Comparison of ENCODE assay signal across 20 cellular contexts in the genomic region with DNA sequence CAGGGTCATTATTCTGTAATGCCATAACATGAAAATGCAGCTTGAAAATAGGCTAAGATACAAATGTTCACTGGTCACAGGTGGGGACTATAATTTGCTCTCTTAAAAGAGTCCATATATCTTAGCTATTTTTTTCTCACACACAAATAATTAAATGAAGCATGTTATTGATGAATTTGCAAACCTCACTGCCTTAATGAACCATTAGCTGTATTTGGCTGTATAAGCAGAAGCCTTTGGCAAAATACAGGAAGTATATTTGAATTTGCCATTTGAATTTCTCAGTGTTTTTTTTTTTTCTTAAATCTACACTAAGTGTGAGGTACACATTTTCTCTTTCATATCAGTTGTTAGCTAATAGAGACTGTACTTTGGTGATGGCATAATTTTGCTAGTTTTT.
"Had no signal": no experiment of that assay in that cellular context is flagged by ENCODE, and none has a peak within 500 bp of the region (broad histone marks: within the 10 kb centered on the region; RNA-seq: fewer than 3 reads in every experiment).

No MANE protein-coding gene starts in this region.

- H3K4me2 ChIP-seq: PC-9 had no signal

- H3K27me3 ChIP-seq: Peyer's patch, SJSA1 had no signal

- DNase-seq: NCI-H1048, NCI-H1105, NCI-H1417, NCI-H146, NCI-H1694 treated with DMSO at 0.1 percent for 48 hours, NCI-H1930, NCI-H2081, NCI-H2107, NCI-H2227 treated with DMSO at 0.1 percent for 48 hours, NCI-H524, NCI-H526 treated with DMSO at 0.1 percent for 48 hours, NCI-H774, OCI-M1, PC-9, Peyer's patch, SIG-M5, SW 1271, T-cell had no signal

- H3K4me3 ChIP-seq: PC-9, Peyer's patch, SJSA1, SK-N-MC had no signal

- H3K36me3 ChIP-seq: Peyer's patch, SJSA1 had no signal

- H3K27ac ChIP-seq: PC-9, Peyer's patch, SJSA1, SK-N-MC had no signal

- H3K9me3 ChIP-seq: Peyer's patch, SJSA1 had no signal

- H3K4me1 ChIP-seq: Peyer's patch, SJSA1 had no signal

- H2AFZ ChIP-seq: PC-9 had no signal
